ENCODE assay signal across 1 cellular context in the genomic region with DNA sequence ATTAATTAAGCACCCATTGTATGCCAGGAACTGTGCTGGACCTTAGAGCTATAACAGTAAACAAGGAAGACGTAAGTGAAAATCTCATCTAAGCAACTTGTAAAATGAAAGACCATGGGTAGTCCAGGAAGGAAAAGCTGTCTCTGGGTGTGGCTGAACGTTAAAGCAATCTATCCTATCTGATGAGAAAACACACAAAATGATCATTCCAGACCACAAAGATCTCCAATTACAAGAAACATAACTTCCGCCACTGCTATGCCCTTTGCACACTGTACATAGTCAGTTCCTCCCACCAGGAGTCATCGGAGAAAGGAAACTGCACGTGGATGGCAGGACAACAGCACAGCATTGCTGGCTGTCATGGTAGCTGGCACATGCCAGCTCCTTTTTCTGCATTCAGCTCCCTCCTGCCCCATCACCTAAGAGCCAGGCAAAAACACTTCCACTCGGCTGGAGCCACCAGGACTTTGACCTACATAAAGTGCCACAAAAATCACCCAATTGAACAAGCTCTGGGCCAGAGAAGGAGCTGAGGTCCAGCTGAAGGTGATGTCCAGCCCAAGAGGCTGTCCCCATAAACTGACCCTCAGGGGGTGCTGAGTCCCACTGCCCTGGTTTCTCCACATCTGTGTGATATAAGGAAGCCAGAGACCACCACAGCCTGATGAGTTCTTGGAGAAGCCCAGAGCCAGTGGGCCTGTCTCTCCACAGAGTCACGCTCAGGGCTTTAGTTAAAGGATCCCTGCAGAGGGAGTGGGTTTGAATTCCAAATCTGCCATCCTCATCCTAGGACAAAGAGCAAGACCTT.
TF ChIP-seq lines count a peak whose summit lies in the region.

No MANE protein-coding gene starts in this region.

TF ChIP-seq in HepG2, 621 proteins besides CTCF, POLR2A, EP300 and RAD21 (continued from another document and continues in another):
- peak; percentile 79 for TF ChIP-seq KLF6 (CRISPR knock-in tag; IDR thresholded peaks at IDR 0.05)
- peak; percentile 87 for TF ChIP-seq FOXO1 (CRISPR knock-in tag; IDR thresholded peaks at IDR 0.05)
- TF ChIP-seq ZNF557 (CRISPR knock-in tag; IDR thresholded peaks at IDR 0.05): peak; percentile 70; the same call in 1 of the 2 replicates
- TF ChIP-seq CBFB (CRISPR knock-in tag; IDR thresholded peaks at IDR 0.05): peak; percentile 79
- TF ChIP-seq SATB2 (CRISPR knock-in tag; IDR thresholded peaks at IDR 0.05): 0 out of 2 replicates have a peak, but pooled peaks have one; percentile 87
- TF ChIP-seq HNF1A (IDR thresholded peaks at IDR 0.05; ENCODE audit: low read depth): 0 out of 2 replicates have a peak, but pooled peaks have one; percentile 27
- peak; percentile 65; the same call in 1 of the 2 replicates for TF ChIP-seq HNF1A (CRISPR knock-in tag; IDR thresholded peaks at IDR 0.05; ENCODE audit: borderline replicate concordance)
- TF ChIP-seq FOXP1 (IDR thresholded peaks at IDR 0.05): no peak
- TF ChIP-seq FOXP1 (CRISPR knock-in tag; IDR thresholded peaks at IDR 0.05): peak; percentile 87
- TF ChIP-seq RFXAP (CRISPR knock-in tag; IDR thresholded peaks at IDR 0.05; ENCODE audit: borderline replicate concordance): peak; percentile 36; the same call in 1 of the 2 replicates
- TF ChIP-seq ZNF18 (CRISPR knock-in tag; IDR thresholded peaks at IDR 0.05; ENCODE audit: insufficient replicate concordance): peak; percentile 15
- TF ChIP-seq ONECUT2 (CRISPR knock-in tag; IDR thresholded peaks at IDR 0.05): peak; percentile 53
- TF ChIP-seq ZNF382 (CRISPR knock-in tag; IDR thresholded peaks at IDR 0.05; ENCODE audit: borderline replicate concordance): no peak
- no peak for TF ChIP-seq MTF2 (CRISPR knock-in tag; IDR thresholded peaks at IDR 0.05; ENCODE audit: borderline replicate concordance)
- peak; percentile 50; the same call in 1 of the 2 replicates for TF ChIP-seq HMGXB3 (CRISPR knock-in tag; IDR thresholded peaks at IDR 0.05; ENCODE audit: borderline replicate concordance)
- TF ChIP-seq MYC (CRISPR knock-in tag; IDR thresholded peaks at IDR 0.05; ENCODE audit: borderline replicate concordance): peak; percentile 95
- no peak for TF ChIP-seq ZNF33B (CRISPR knock-in tag; IDR thresholded peaks at IDR 0.05)
- TF ChIP-seq ZNF660 (CRISPR knock-in tag; IDR thresholded peaks at IDR 0.05; ENCODE audit: borderline replicate concordance, low read depth): no peak
- TF ChIP-seq RERE (CRISPR knock-in tag; IDR thresholded peaks at IDR 0.05; ENCODE audit: low read depth): peak; percentile 76; the same call in 1 of the 2 replicates
- TF ChIP-seq, protein P1, sequence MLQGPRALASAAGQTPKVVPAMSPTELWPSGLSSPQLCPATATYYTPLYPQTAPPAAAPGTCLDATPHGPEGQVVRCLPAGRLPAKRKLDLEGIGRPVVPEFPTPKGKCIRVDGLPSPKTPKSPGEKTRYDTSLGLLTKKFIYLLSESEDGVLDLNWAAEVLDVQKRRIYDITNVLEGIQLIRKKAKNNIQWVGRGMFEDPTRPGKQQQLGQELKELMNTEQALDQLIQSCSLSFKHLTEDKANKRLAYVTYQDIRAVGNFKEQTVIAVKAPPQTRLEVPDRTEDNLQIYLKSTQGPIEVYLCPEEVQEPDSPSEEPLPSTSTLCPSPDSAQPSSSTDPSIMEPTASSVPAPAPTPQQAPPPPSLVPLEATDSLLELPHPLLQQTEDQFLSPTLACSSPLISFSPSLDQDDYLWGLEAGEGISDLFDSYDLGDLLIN (CRISPR knock-in tag; IDR thresholded peaks at IDR 0.05; ENCODE audit: borderline replicate concordance): peak; percentile 74; the same call in 1 of the 2 replicates
- no peak for TF ChIP-seq ZNF337 (CRISPR knock-in tag; IDR thresholded peaks at IDR 0.05; ENCODE audit: borderline replicate concordance, low read depth)
- TF ChIP-seq ATF2 (CRISPR knock-in tag; IDR thresholded peaks at IDR 0.05): peak; percentile 63; the same call in 1 of the 2 replicates
- TF ChIP-seq ZNF747 (CRISPR knock-in tag; IDR thresholded peaks at IDR 0.05; ENCODE audit: borderline replicate concordance): peak; percentile 66; the same call in 1 of the 2 replicates
- TF ChIP-seq ZNF546 (CRISPR knock-in tag; conservative IDR thresholded peaks at IDR 0.05): no peak; the same call in 1 of the 2 replicates
- TF ChIP-seq ZSCAN9 (CRISPR knock-in tag; IDR thresholded peaks at IDR 0.05; ENCODE audit: borderline replicate concordance): peak; percentile 82; the same call in 1 of the 2 replicates
- TF ChIP-seq SMYD3 (CRISPR knock-in tag; IDR thresholded peaks at IDR 0.05): 0 out of 2 replicates have a peak, but pooled peaks have one; percentile 36
- TF ChIP-seq SIN3B (IDR thresholded peaks at IDR 0.05; ENCODE audit: low read length): no peak
- 0 out of 2 replicates have a peak, but pooled peaks have one; percentile 52 for TF ChIP-seq REL (CRISPR knock-in tag; conservative IDR thresholded peaks at IDR 0.05)
- TF ChIP-seq ZNF510 (CRISPR knock-in tag; IDR thresholded peaks at IDR 0.05; ENCODE audit: low read depth): peak; percentile 76; the same call in 1 of the 2 replicates
- peak; percentile 95 for TF ChIP-seq ZNF232 (CRISPR knock-in tag; IDR thresholded peaks at IDR 0.05; ENCODE audit: borderline replicate concordance)
- TF ChIP-seq SRSF1 (optimal IDR thresholded peaks at IDR 0.05; ENCODE audit: low read depth, low read length): no peak
- peak; percentile 56; the same call in 1 of the 2 replicates for TF ChIP-seq KDM5B (CRISPR knock-in tag; IDR thresholded peaks at IDR 0.05; ENCODE audit: borderline replicate concordance)
- peak; percentile 62; the same call in 1 of the 2 replicates for TF ChIP-seq REPIN1 (CRISPR knock-in tag; IDR thresholded peaks at IDR 0.05; ENCODE audit: borderline replicate concordance, low read depth)
- TF ChIP-seq ZNF605 (CRISPR knock-in tag; IDR thresholded peaks at IDR 0.05): peak; percentile 91
- peak; percentile 42; the same call in 1 of the 2 replicates for TF ChIP-seq RNF2 (conservative IDR thresholded peaks at IDR 0.05; ENCODE audit: low read depth)
- TF ChIP-seq MTA3 (CRISPR knock-in tag; IDR thresholded peaks at IDR 0.05): no peak
